8 cellular contexts compared by ENCODE assay signal in genomic region chr7:130069179-130069977, GRCh38. TPM values are rescaled to one million over a fixed set of nuclear protein-coding genes. Genes with fewer than 3 reads are reported as not detected.
DNase-seq lines count a peak whose midpoint lies in the region; ATAC-seq and TF ChIP-seq lines count a peak whose summit lies in the region.

No MANE protein-coding gene starts in this region.

- no peak for DNase-seq in NB4 (ENCODE audit: low read depth)
- DNase-seq in chondrocyte (ENCODE audit: low spot score) = no peak
- no peak for DNase-seq in natural killer cell treated with Interleukin-12 subunit alpha and Interleukin-12 subunit beta and Interleukin-15 and Interleukin-18, amount 100 ng/mL, for 72 hours (ENCODE audit: low spot score)
- no peak for DNase-seq in occipital lobe (lab: John Stamatoyannopoulos, UW)
- no peak for DNase-seq in hippocampal formation (lab: John Stamatoyannopoulos, UW)
- no peak for DNase-seq in foreskin keratinocyte

- H3K27me3 ChIP-seq in foreskin keratinocyte = no peaks in the 10 kb centered on the region

- no peak for TF ChIP-seq CTCF in C4-2B (conservative IDR thresholded peaks at IDR 0.05)
- no peak for TF ChIP-seq CTCF in NB4 (IDR thresholded peaks at IDR 0.05; ENCODE audit: low read depth, low read length)
- no peak for TF ChIP-seq CTCF in chondrocyte (IDR thresholded peaks at IDR 0.05)
- no peak for TF ChIP-seq CTCF in foreskin keratinocyte (conservative IDR thresholded peaks at IDR 0.05)

- peaks cover 43% of the 10 kb centered on the region for H3K4me1 Mint-ChIP-seq in chondrocyte (ENCODE audit: low read depth)
- peaks cover 28 to 38% of the 10 kb centered on the region in 2 donors for H3K4me1 Mint-ChIP-seq in natural killer cell treated with Interleukin-12 subunit alpha and Interleukin-12 subunit beta and Interleukin-15 and Interleukin-18, amount 100 ng/mL, for 72 hours (ENCODE audit: low read depth in 2 of 2)

- H3K9me3 Mint-ChIP-seq in chondrocyte (ENCODE audit: low read depth) = no peaks in the 10 kb centered on the region
- no peaks in the 10 kb centered on the region for H3K9me3 Mint-ChIP-seq in natural killer cell treated with Interleukin-12 subunit alpha and Interleukin-12 subunit beta and Interleukin-15 and Interleukin-18, amount 100 ng/mL, for 72 hours

- H3K4me3 Mint-ChIP-seq in chondrocyte (ENCODE audit: unreplicated experiment) = peak overlapping the region; percentile 96
- H3K4me3 Mint-ChIP-seq in natural killer cell treated with Interleukin-12 subunit alpha and Interleukin-12 subunit beta and Interleukin-15 and Interleukin-18, amount 100 ng/mL, for 72 hours = peak overlapping the region; percentile 98

- H3K27ac Mint-ChIP-seq in chondrocyte (ENCODE audit: unreplicated experiment) = peak overlapping the region; percentile 86
- H3K27ac Mint-ChIP-seq in natural killer cell treated with Interleukin-12 subunit alpha and Interleukin-12 subunit beta and Interleukin-15 and Interleukin-18, amount 100 ng/mL, for 72 hours = peak overlapping the region; percentile 84 to 92

- no peak for TF ChIP-seq POLR2A in NB4 (IDR thresholded peaks at IDR 0.05; ENCODE audit: extremely low read depth, insufficient read length)

- H3K4me1 ChIP-seq in foreskin keratinocyte = peaks cover 13% of the 10 kb centered on the region

- peak overlapping the region; percentile 97 for H3K4me3 ChIP-seq in NB4 (ENCODE audit: low read depth, low read length)

- no peak for ATAC-seq in natural killer cell treated with Interleukin-12 subunit alpha and Interleukin-12 subunit beta and Interleukin-15 and Interleukin-18, amount 100 ng/mL, for 72 hours
- no peak for ATAC-seq in foreskin keratinocyte
- ATAC-seq in GM19452 (IDR thresholded peaks at IDR 0.05; ENCODE audit: unreplicated experiment) = no peak

- no peaks in the 10 kb centered on the region for H3K36me3 Mint-ChIP-seq in chondrocyte (ENCODE audit: low read depth)
- no peaks in the 10 kb centered on the region for H3K36me3 Mint-ChIP-seq in natural killer cell treated with Interleukin-12 subunit alpha and Interleukin-12 subunit beta and Interleukin-15 and Interleukin-18, amount 100 ng/mL, for 72 hours

- H3K27ac ChIP-seq in C4-2B (peak overlapping the region; percentile 75), foreskin keratinocyte (no peak overlapping the region)

- H3K27me3 Mint-ChIP-seq in chondrocyte (ENCODE audit: low read depth) = no peaks in the 10 kb centered on the region
- no peaks in the 10 kb centered on the region for H3K27me3 Mint-ChIP-seq in natural killer cell treated with Interleukin-12 subunit alpha and Interleukin-12 subunit beta and Interleukin-15 and Interleukin-18, amount 100 ng/mL, for 72 hours

RNA-seq across cellular contexts. Expression of gene KLHDC10, which starts 1.0 kb away (rescaled TPM):
- total RNA-seq in chondrocyte (28.0 to 32.2 TPM (median 28.0 TPM) in 3 replicates), occipital lobe (102 TPM), foreskin keratinocyte (17.8 and 19.9 TPM in 2 replicates)
- total RNA-seq in natural killer cell treated with Interleukin-12 subunit alpha and Interleukin-12 subunit beta and Interleukin-15 and Interleukin-18, amount 100 ng/mL, for 72 hours = 10 to 100 TPM; 19.7 to 20.8 TPM
- 5.0 and 5.4 TPM in 2 replicates for polyA plus RNA-seq in foreskin keratinocyte

RNA-seq across cellular contexts. Expression of gene ZC3HC1, which starts 18.2 kb away (rescaled TPM):
- total RNA-seq in chondrocyte (12.0 to 15.9 TPM (median 14.7 TPM) in 3 replicates), occipital lobe (12.9 TPM), foreskin keratinocyte (19.6 and 20.5 TPM in 2 replicates)
- total RNA-seq in natural killer cell treated with Interleukin-12 subunit alpha and Interleukin-12 subunit beta and Interleukin-15 and Interleukin-18, amount 100 ng/mL, for 72 hours = 10 to 100 TPM; 22.8 to 40.8 TPM
- 19.4 and 21.8 TPM in 2 replicates for polyA plus RNA-seq in foreskin keratinocyte
